Comparison of ENCODE assay signal across 13 cellular contexts in the genomic region with DNA sequence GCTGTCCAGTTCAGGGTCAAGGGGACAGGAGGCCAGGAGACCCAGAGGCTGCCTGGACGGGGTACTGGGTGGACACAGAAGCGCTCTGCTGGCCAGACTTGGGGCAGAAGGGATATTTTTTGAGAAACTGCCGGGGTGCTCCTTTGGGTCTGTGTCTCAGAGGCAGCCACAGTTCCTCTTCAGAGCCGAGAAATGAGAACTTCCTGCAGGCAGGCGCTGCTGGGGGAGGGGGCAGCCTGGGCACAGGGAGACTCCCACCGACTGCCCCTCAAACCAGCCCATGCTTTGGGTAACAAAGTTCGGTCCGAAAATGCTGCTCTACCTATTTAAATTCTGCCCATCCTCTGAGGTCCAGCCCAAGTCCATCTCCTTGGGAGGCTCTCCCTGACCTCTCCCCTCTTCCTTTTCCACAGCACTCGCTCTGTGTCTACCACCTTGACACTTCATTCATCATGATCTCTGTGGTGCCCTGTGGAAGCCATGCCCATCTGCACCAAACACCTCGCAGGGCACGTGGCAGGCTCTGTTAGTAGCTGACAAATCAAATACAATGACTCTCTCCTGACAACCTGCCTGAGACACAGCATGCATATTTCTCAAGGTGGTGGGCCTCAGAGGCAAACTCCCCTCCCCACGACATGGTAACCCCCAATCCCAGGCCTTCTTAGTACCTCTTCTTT. TPM values are rescaled to one million over a fixed set of nuclear protein-coding genes. Genes with fewer than 3 reads are reported as not detected.
DNase-seq lines count a peak whose midpoint lies in the region; ATAC-seq and TF ChIP-seq lines count a peak whose summit lies in the region.
"Had no signal": no experiment of that assay in that cellular context is flagged by ENCODE, and none has a peak within 500 bp of the region (broad histone marks: within the 10 kb centered on the region; RNA-seq: fewer than 3 reads in every experiment).

No MANE protein-coding gene starts in this region.

- no peaks in the 10 kb centered on the region for H3K27me3 ChIP-seq in BLaER1
- H3K27me3 ChIP-seq in body of pancreas: no peaks in the 10 kb centered on the region

- TF ChIP-seq CTCF in body of pancreas (IDR thresholded peaks at IDR 0.05): no peak

- WGBS in body of pancreas, 2 donors: 61 to 67% methylated on average over 11 to 12 of the region's 12 CpGs

- H3K9ac ChIP-seq in BLaER1: peak overlapping the region; percentile 68
- H3K9ac ChIP-seq: KMS-11 had no signal

- TF ChIP-seq POLR2A in body of pancreas (IDR thresholded peaks at IDR 0.05): no peak

- H3K9me3 Mint-ChIP-seq in natural killer cell treated with Interleukin-12 subunit alpha and Interleukin-12 subunit beta and Interleukin-15 and Interleukin-18, amount 100 ng/mL, for 72 hours: no peaks in the 10 kb centered on the region

- peaks cover 100% of the 10 kb centered on the region for H3K4me1 ChIP-seq in BLaER1
- H3K4me1 ChIP-seq in body of pancreas: peaks cover 84% of the 10 kb centered on the region

- in situ Hi-C loops in KBM-7 (cut with MboI; ENCODE audit: low pct_unique_long_range_greater_than_20kb, low sequenced_read_pairs): no loop called here

- peaks cover 100% of the 10 kb centered on the region for H4K20me1 ChIP-seq in BLaER1

- H3K27ac Mint-ChIP-seq in natural killer cell treated with Interleukin-12 subunit alpha and Interleukin-12 subunit beta and Interleukin-15 and Interleukin-18, amount 100 ng/mL, for 72 hours: peak overlapping the region; percentile 66 to 100

- H3K9me3 ChIP-seq in BLaER1 (no peaks in the 10 kb centered on the region), body of pancreas (no peaks in the 10 kb centered on the region)

- H3K27me3 Mint-ChIP-seq in natural killer cell treated with Interleukin-12 subunit alpha and Interleukin-12 subunit beta and Interleukin-15 and Interleukin-18, amount 100 ng/mL, for 72 hours: no peaks in the 10 kb centered on the region

- H3K27ac ChIP-seq in BLaER1 (peak overlapping the region; percentile 98), body of pancreas (peak overlapping the region in 3 of 4 donors; percentile 69 to 80 (median 75))
- H3K27ac ChIP-seq: epithelial cell of prostate, KMS-11 had no signal

- ATAC-seq in body of pancreas (no peak), HG03097 (IDR thresholded peaks at IDR 0.05; ENCODE audit: low FRiP score, unreplicated experiment) (no peak)
- no peak for ATAC-seq in natural killer cell treated with Interleukin-12 subunit alpha and Interleukin-12 subunit beta and Interleukin-15 and Interleukin-18, amount 100 ng/mL, for 72 hours
- ATAC-seq: left colon had no signal

- H3K36me3 ChIP-seq in BLaER1 (peaks cover 58% of the 10 kb centered on the region), body of pancreas (replicated peaks in 1 of 2; ENCODE audit: insufficient read depth in 1 of 2, low read depth in 2 of 2) (no peaks in the 10 kb centered on the region)

- DNase-seq in KBM-7 (peak; percentile 42), body of pancreas (no peak), medulla oblongata (ENCODE audit: extremely low spot score) (no peak), DMS79 treated with DMSO at 0.1 percent for 48 hours (lab: John Stamatoyannopoulos, UW) (no peak), NCI-H2107 treated with DMSO at 0.1 percent for 48 hours (lab: John Stamatoyannopoulos, UW; ENCODE audit: unreplicated experiment) (no peak)
- DNase-seq in natural killer cell treated with Interleukin-12 subunit alpha and Interleukin-12 subunit beta and Interleukin-15 and Interleukin-18, amount 100 ng/mL, for 72 hours (ENCODE audit: low spot score): no peak
- DNase-seq: activated CD8-positive, alpha-beta memory T cell treated with anti-CD3 and anti-CD28 coated beads, Interleukin-2, amount 50 U/mL, for 4 hours; DMS79; left colon had no signal

- H3K4me2 ChIP-seq in BLaER1: peak overlapping the region; percentile 97
- H3K4me2 ChIP-seq: KMS-11 had no signal

- intact Hi-C loops in body of pancreas (cut with DNase I): no loop called here

- peak overlapping the region; percentile 70 for H3K4me3 Mint-ChIP-seq in natural killer cell treated with Interleukin-12 subunit alpha and Interleukin-12 subunit beta and Interleukin-15 and Interleukin-18, amount 100 ng/mL, for 72 hours

- peak overlapping the region; percentile 40; the same call in 1 of the 2 replicates for H3K4me3 ChIP-seq in BLaER1
- H3K4me3 ChIP-seq in body of pancreas: no peak overlapping the region

- no peaks in the 10 kb centered on the region for H3K36me3 Mint-ChIP-seq in natural killer cell treated with Interleukin-12 subunit alpha and Interleukin-12 subunit beta and Interleukin-15 and Interleukin-18, amount 100 ng/mL, for 72 hours

- H3K4me1 Mint-ChIP-seq in natural killer cell treated with Interleukin-12 subunit alpha and Interleukin-12 subunit beta and Interleukin-15 and Interleukin-18, amount 100 ng/mL, for 72 hours (ENCODE audit: low read depth in 2 of 2): peaks cover 75 to 76% of the 10 kb centered on the region in 2 donors

RNA-seq across cellular contexts. Expression of a gene that starts 16.4 kb away (rescaled TPM):
- total RNA-seq in body of pancreas: 10 to 100 TPM; 26.2 to 26.7 TPM
- 100 to 1,000 TPM; 127 to 176 TPM for total RNA-seq in natural killer cell treated with Interleukin-12 subunit alpha and Interleukin-12 subunit beta and Interleukin-15 and Interleukin-18, amount 100 ng/mL, for 72 hours

RNA-seq across cellular contexts. Expression of a gene that starts 30.3 kb away (rescaled TPM):
- total RNA-seq in body of pancreas: 10 to 100 TPM; 12.7 to 22.1 TPM
- total RNA-seq in natural killer cell treated with Interleukin-12 subunit alpha and Interleukin-12 subunit beta and Interleukin-15 and Interleukin-18, amount 100 ng/mL, for 72 hours: 1 to 10 TPM; 5.1 to 9.8 TPM

RNA-seq across cellular contexts. Expression of a gene that starts 44.7 kb away (rescaled TPM):
- total RNA-seq in body of pancreas: 10 to 100 TPM; 11.9 to 23.4 TPM
- total RNA-seq in natural killer cell treated with Interleukin-12 subunit alpha and Interleukin-12 subunit beta and Interleukin-15 and Interleukin-18, amount 100 ng/mL, for 72 hours: under 1 TPM; 0.19 to 0.25 TPM

Comparison
In these comparisons a context has a peak if more than half of its experiments do, and no peak if none do; other contexts are left out.
1. RNA of a gene that starts 16.4 kb away (total RNA-seq): 127 to 176 TPM in natural killer cell treated with Interleukin-12 subunit alpha and Interleukin-12 subunit beta and Interleukin-15 and Interleukin-18, amount 100 ng/mL, for 72 hours; 26.2 to 26.7 TPM in body of pancreas; every median in the first group is over 4 times any median in the second.
2. RNA of a gene that starts 44.7 kb away (total RNA-seq): 11.9 to 23.4 TPM in body of pancreas; 0.19 to 0.25 TPM in natural killer cell treated with Interleukin-12 subunit alpha and Interleukin-12 subunit beta and Interleukin-15 and Interleukin-18, amount 100 ng/mL, for 72 hours; every median in the first group is over 10 times any median in the second.